In genomic region chr3:39376929-39377634, GRCh38 we compare ENCODE assay signal across 1 cellular context.
A peak's percentile ranks its signal among the peaks of the same experiment; 100 is the strongest.
TF ChIP-seq lines count a peak whose summit lies in the region.

No MANE protein-coding gene starts in this region.

TF ChIP-seq in GM12878, 131 proteins besides CTCF, POLR2A, EP300 and RAD21:
- no peak for TF ChIP-seq SREBF1 (IDR thresholded peaks at IDR 0.05; ENCODE audit: low read length)
- TF ChIP-seq KAT2A (conservative IDR thresholded peaks at IDR 0.05; ENCODE audit: control insufficient read depth, low read depth, low read length) = no peak
- peak; percentile 19; the same call in 1 of the 2 replicates for TF ChIP-seq CREM (IDR thresholded peaks at IDR 0.05; ENCODE audit: low read depth)
- no peak for TF ChIP-seq TBL1XR1 (IDR thresholded peaks at IDR 0.05; ENCODE audit: low read depth, low read length)
- no peak for TF ChIP-seq TCF3 (IDR thresholded peaks at IDR 0.05; ENCODE audit: borderline replicate concordance, insufficient read depth, low read depth, low read length)
- TF ChIP-seq CBX3 (IDR thresholded peaks at IDR 0.05; ENCODE audit: borderline replicate concordance, low read depth) = no peak
- no peak for TF ChIP-seq ZZZ3 (IDR thresholded peaks at IDR 0.05; ENCODE audit: control insufficient read depth, insufficient read length, low read depth)
- TF ChIP-seq RFX5 (IDR thresholded peaks at IDR 0.05; ENCODE audit: low read depth, low read length) = no peak
- no peak for TF ChIP-seq SPI1 (IDR thresholded peaks at IDR 0.05; ENCODE audit: borderline replicate concordance, insufficient read depth, low read depth, low read length)
- no peak for TF ChIP-seq NFIC (IDR thresholded peaks at IDR 0.05; ENCODE audit: low read depth, low read length)
- no peak for TF ChIP-seq CEBPZ (IDR thresholded peaks at IDR 0.05; ENCODE audit: low read depth, low read length)
- TF ChIP-seq ZNF207 (IDR thresholded peaks at IDR 0.05; ENCODE audit: borderline replicate concordance) = no peak
- TF ChIP-seq NFYA (IDR thresholded peaks at IDR 0.05; ENCODE audit: borderline replicate concordance, low read depth, low read length) = no peak
- TF ChIP-seq GATAD2B (conservative IDR thresholded peaks at IDR 0.05; ENCODE audit: low read depth) = no peak
- TF ChIP-seq KLF5 (IDR thresholded peaks at IDR 0.05; ENCODE audit: partially characterized antibody) = no peak
- peak in 1 of 2 experiments; percentile 24; a peak in 1 of 4 replicates for TF ChIP-seq ETV6 (conservative IDR thresholded peaks at IDR 0.05 in 1 of 2, IDR thresholded peaks at IDR 0.05 in 1 of 2; ENCODE audit: borderline replicate concordance in 1 of 2, low read depth in 1 of 2)
- TF ChIP-seq NR2F1 (conservative IDR thresholded peaks at IDR 0.05) = no peak
- no peak for TF ChIP-seq IRF5 (IDR thresholded peaks at IDR 0.05; ENCODE audit: borderline replicate concordance)
- TF ChIP-seq CHD2 (IDR thresholded peaks at IDR 0.05; ENCODE audit: borderline replicate concordance, low read depth, low read length) = no peak
- no peak for TF ChIP-seq PKNOX1 (IDR thresholded peaks at IDR 0.05)
- TF ChIP-seq USF2 (IDR thresholded peaks at IDR 0.05; ENCODE audit: borderline replicate concordance, low read depth, low read length) = no peak
- TF ChIP-seq HDAC6 (IDR thresholded peaks at IDR 0.05; ENCODE audit: unreplicated experiment) = no peak
- TF ChIP-seq JUNB (IDR thresholded peaks at IDR 0.05) = peak; percentile 83
- TF ChIP-seq ZBTB11 (CRISPR knock-in tag; IDR thresholded peaks at IDR 0.05) = no peak
- no peak for TF ChIP-seq MAX (IDR thresholded peaks at IDR 0.05; ENCODE audit: low read depth, low read length)
- TF ChIP-seq HDAC2 (IDR thresholded peaks at IDR 0.05) = no peak
- TF ChIP-seq ATF3 (IDR thresholded peaks at IDR 0.05; ENCODE audit: borderline replicate concordance, extremely low read depth, low read depth, low read length) = no peak
- no peak for TF ChIP-seq FOXM1 (IDR thresholded peaks at IDR 0.05; ENCODE audit: low read depth, low read length)
- TF ChIP-seq ZNF274 (IDR thresholded peaks at IDR 0.05; ENCODE audit: insufficient read depth, insufficient read length) = no peak
- 0 out of 2 replicates have a peak, but pooled peaks have one; percentile 13 for TF ChIP-seq IRF4 (IDR thresholded peaks at IDR 0.05; ENCODE audit: low read depth, low read length)
TF ChIP-seq in GM12878: peak in this region for 4.
